22 cellular contexts compared by ENCODE assay signal in the genomic region with DNA sequence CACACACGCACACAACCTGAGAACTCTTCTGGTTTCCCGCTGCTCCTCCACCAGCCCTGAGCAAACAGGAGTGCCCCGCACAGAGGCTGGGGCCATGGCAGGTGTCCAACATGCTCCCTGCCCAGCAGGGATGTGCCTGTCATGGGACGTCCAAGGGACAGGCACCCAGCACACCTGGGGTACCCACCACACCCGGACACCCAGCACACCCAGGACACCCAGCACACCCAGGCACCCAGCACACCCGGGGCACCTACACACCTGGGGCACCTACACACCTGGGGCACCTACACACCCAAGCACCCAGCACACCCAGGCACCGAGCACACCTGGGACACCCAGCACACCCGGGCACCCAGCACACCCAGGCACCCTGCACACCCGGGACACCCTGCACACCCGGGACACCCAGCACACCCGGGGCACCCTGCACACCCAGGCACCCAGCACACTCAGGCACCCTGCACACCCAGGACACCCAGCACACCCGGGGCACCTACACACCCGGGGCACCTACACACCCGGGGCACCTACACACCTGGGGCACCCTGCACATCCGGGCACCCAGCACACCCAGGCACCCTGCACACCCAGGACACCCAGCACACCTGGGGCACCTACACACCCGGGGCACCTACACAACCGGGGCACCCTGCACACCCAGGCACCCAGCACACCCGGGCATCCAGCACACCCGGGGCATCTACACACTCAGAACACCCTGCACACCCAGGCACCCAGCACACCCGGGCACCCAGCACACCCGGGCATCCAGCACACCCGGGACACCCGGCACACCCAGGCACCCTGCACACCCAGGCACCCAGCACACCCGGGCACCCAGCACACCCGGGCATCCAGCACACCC. TPM values are rescaled to one million over a fixed set of nuclear protein-coding genes. Genes with fewer than 3 reads are reported as not detected.
"Had no signal": no experiment of that assay in that cellular context is flagged by ENCODE, and none has a peak within 500 bp of the region (broad histone marks: within the 10 kb centered on the region; RNA-seq: fewer than 3 reads in every experiment).

No MANE protein-coding gene starts in this region.

- H3K4me3 ChIP-seq: cardiac muscle cell, dorsolateral prefrontal cortex, testis, upper lobe of right lung had no signal

- H3K27me3 ChIP-seq: cardiac muscle cell, dorsolateral prefrontal cortex, testis, upper lobe of right lung had no signal

- H3K4me1 ChIP-seq: upper lobe of right lung had no signal

- ATAC-seq: activated CD4-positive, alpha-beta T cell treated with anti-CD3 and anti-CD28 coated beads for 36 hours; activated CD8-positive, alpha-beta memory T cell treated with anti-CD3 and anti-CD28 coated beads, Interleukin-2, amount 10 ng/mL, durations not matched to agents 7 days and 5 days; upper lobe of right lung; WTC11 had no signal

- H3K27ac ChIP-seq: cardiac muscle cell, dorsolateral prefrontal cortex, testis, upper lobe of right lung had no signal

- H3K9me3 ChIP-seq: testis, upper lobe of right lung had no signal

- H3K36me3 ChIP-seq: cardiac muscle cell, upper lobe of right lung had no signal

- DNase-seq: activated CD4-positive, alpha-beta memory T cell treated with anti-CD3 and anti-CD28 coated beads, Interleukin-2, amount 10 ng/mL, durations not matched to agents 7 days and 5 days; activated CD4-positive, alpha-beta T cell treated with anti-CD3 and anti-CD28 coated beads for 36 hours; activated CD8-positive, alpha-beta memory T cell treated with anti-CD3 and anti-CD28 coated beads, Interleukin-2, amount 10 ng/mL, durations not matched to agents 7 days and 5 days; activated naive CD4-positive, alpha-beta T cell treated with Interleukin-2 at 50 U/mL for 16 hours; activated naive CD8-positive, alpha-beta T cell treated with anti-CD3 and anti-CD28 coated beads, Interleukin-2, amount 10 ng/mL, durations not matched to agents 7 days and 5 days; amygdala; foreskin fibroblast; midbrain; nephron progenitor cell; occipital lobe; stimulated activated CD4-positive, alpha-beta T cell treated with anti-CD3 and anti-CD28 coated beads, Interleukin-15, amount 100 ng/mL, for 24 hours; stimulated activated CD4-positive, alpha-beta T cell treated with anti-CD3 and anti-CD28 coated beads, Interleukin-2, amount 100 ng/mL, for 48 hours; SW 1271; testis had no signal

RNA-seq across cellular contexts. Expression of a gene that starts 52.3 kb away (rescaled TPM):
- total RNA-seq: activated CD4-positive, alpha-beta memory T cell treated with anti-CD3 and anti-CD28 coated beads, Interleukin-2, amount 10 ng/mL, durations not matched to agents 7 days and 5 days; activated CD4-positive, alpha-beta T cell treated with anti-CD3 and anti-CD28 coated beads for 36 hours; activated CD8-positive, alpha-beta memory T cell treated with anti-CD3 and anti-CD28 coated beads, Interleukin-2, amount 10 ng/mL, durations not matched to agents 7 days and 5 days; activated naive CD8-positive, alpha-beta T cell treated with anti-CD3 and anti-CD28 coated beads, Interleukin-2, amount 10 ng/mL, durations not matched to agents 7 days and 5 days; myocyte; occipital lobe; progenitor cell of endocrine pancreas; skeletal muscle tissue; T-helper 2 cell treated with Interferon-gamma antibody and Interleukin-4, amounts not matched to agents 100 ng/mL and 5 ng/mL, for 36 hours had no signal
